ENCODE assay signal across 12 cellular contexts in genomic region chr11:94706211-94706610, GRCh38.
DNase-seq lines count a peak whose midpoint lies in the region; ATAC-seq and TF ChIP-seq lines count a peak whose summit lies in the region.
"Had no signal": no experiment of that assay in that cellular context is flagged by ENCODE, and none has a peak within 500 bp of the region (broad histone marks: within the 10 kb centered on the region; RNA-seq: fewer than 3 reads in every experiment).

No MANE protein-coding gene starts in this region.

- intact Hi-C loops in PC-3 (cut with micrococcal nuclease): loop anchor here (2.0 kb wide), 1 partner anchor 57 kb away; no protein-coding TSS in a partner anchor

- H3K36me3 ChIP-seq in PC-3 (ENCODE audit: low read depth, low read length): no peaks in the 10 kb centered on the region
- no peaks in the 10 kb centered on the region for H3K36me3 ChIP-seq in skeletal muscle tissue (ENCODE audit: control insufficient read depth in 3 of 3, insufficient read depth in 3 of 3, low read length in 3 of 3)
- H3K36me3 ChIP-seq: transverse colon had no signal

- BruUV-seq in PC-3 (replicated peaks; lab: Mats Ljungman, UMichigan): no TSS peak

- no peaks in the 10 kb centered on the region for H3K79me2 ChIP-seq in PC-3 (ENCODE audit: low read length)

- H3K4me2 ChIP-seq in PC-3 (ENCODE audit: low read length): peak overlapping the region; percentile 26

- CTCF ChIA-PET in PC-3 (lab: Charles Lee): interaction anchor here (0.7 kb wide), 1 partner anchor 83 kb away, joined by 5 read pairs; no protein-coding TSS in a partner anchor

- H3K27me3 ChIP-seq in PC-3 (ENCODE audit: low read length) (no peaks in the 10 kb centered on the region), foreskin keratinocyte (no peaks in the 10 kb centered on the region), skeletal muscle tissue (ENCODE audit: control insufficient read depth in 3 of 3, insufficient read depth in 3 of 3, low read length in 3 of 3) (no peaks in the 10 kb centered on the region)

- H2AFZ ChIP-seq in PC-3 (ENCODE audit: low read length): peak overlapping the region; percentile 55

- peak overlapping the region; percentile 3; the same call in 1 of the 2 replicates for H3K4me3 ChIP-seq in PC-3 (ENCODE audit: low read length)
- peak overlapping the region; percentile 80 to 82 (median 80) for H3K4me3 ChIP-seq in skeletal muscle tissue (ENCODE audit: low read length in 3 of 3)
- H3K4me3 ChIP-seq: coronary artery, transverse colon had no signal

- H3K9me3 ChIP-seq in PC-3 (ENCODE audit: low read length) (no peaks in the 10 kb centered on the region), skeletal muscle tissue (ENCODE audit: control insufficient read depth in 3 of 3, low read length in 3 of 3) (no peaks in the 10 kb centered on the region)
- H3K9me3 ChIP-seq: transverse colon had no signal

- no peaks in the 10 kb centered on the region for H3F3A ChIP-seq in PC-3 (ENCODE audit: low read length, unreplicated experiment)

- H3K27ac ChIP-seq in PC-3 (ENCODE audit: low read length) (peak overlapping the region; percentile 4; the same call in 1 of the 2 replicates), foreskin keratinocyte (peak overlapping the region; percentile 95), skeletal muscle tissue (ENCODE audit: low read depth, low read length) (peak overlapping the region; percentile 97)
- H3K27ac ChIP-seq: coronary artery, transverse colon had no signal

- DNase-seq in HT1080 (ENCODE audit: low read depth) (peak; percentile 28), PC-3 (peak; percentile 74), foreskin keratinocyte (peak; percentile 97 to 98), superior temporal gyrus (ENCODE audit: extremely low spot score) (no peak), activated T-cell treated with anti-CD3 and anti-CD28 coated beads for 4 hours (no peak), NCI-H2107 treated with DMSO at 0.1 percent for 48 hours (lab: John Stamatoyannopoulos, UW; ENCODE audit: unreplicated experiment) (no peak), G401 (ENCODE audit: low spot score) (no peak)
- DNase-seq: MM.1S, nephron progenitor cell, transverse colon had no signal

- 0 out of 2 replicates have a peak, but pooled peaks cover 5% of the 10 kb centered on the region for H3K9me2 ChIP-seq in PC-3 (replicated peaks; ENCODE audit: low read length)

- H4K20me1 ChIP-seq in PC-3 (ENCODE audit: low read length): no peaks in the 10 kb centered on the region

- ATAC-seq in PC-3 (peak; percentile 36), foreskin keratinocyte (peak; percentile 93)

- in situ Hi-C loops in G401 (cut with HindIII; ENCODE audit: low sequenced_read_pairs): no loop called here

- H3K9ac ChIP-seq in PC-3 (ENCODE audit: low read length) (no peak overlapping the region), skeletal muscle tissue (ENCODE audit: low read depth in 1 of 3, low read length in 3 of 3) (peak overlapping the region; percentile 63 to 88 (median 83))

- POLR2A ChIA-PET in PC-3 (lab: Charles Lee; ENCODE audit: unreplicated experiment): no interaction called here

- H3K4me1 ChIP-seq in PC-3 (ENCODE audit: insufficient read depth, low read length) (peaks cover 30% of the 10 kb centered on the region), foreskin keratinocyte (peaks cover 19% of the 10 kb centered on the region), skeletal muscle tissue (ENCODE audit: control insufficient read depth in 3 of 3, insufficient read depth in 3 of 3, low read length in 3 of 3) (peaks cover 10 to 21% (median 11%) of the 10 kb centered on the region in 3 donors)

- TF ChIP-seq CTCF in PC-3 (conservative IDR thresholded peaks at IDR 0.05; ENCODE audit: low read depth, low read length) (no peak), foreskin keratinocyte (conservative IDR thresholded peaks at IDR 0.05) (no peak)

Comparison
In these comparisons a context has a peak if more than half of its experiments do, and no peak if none do; other contexts are left out.
1. DNase-seq: peak in HT1080 (single experiment), PC-3 (single experiment) and foreskin keratinocyte (2 of 2); none in superior temporal gyrus (single experiment), activated T-cell treated with anti-CD3 and anti-CD28 coated beads for 4 hours (single experiment), NCI-H2107 treated with DMSO at 0.1 percent for 48 hours (single experiment) and G401 (single experiment).
2. H3K27ac ChIP-seq: peak in every context shown above with its lines; median percentile 97 in skeletal muscle tissue; 95 in foreskin keratinocyte; 4 in PC-3.